In the genomic region with DNA sequence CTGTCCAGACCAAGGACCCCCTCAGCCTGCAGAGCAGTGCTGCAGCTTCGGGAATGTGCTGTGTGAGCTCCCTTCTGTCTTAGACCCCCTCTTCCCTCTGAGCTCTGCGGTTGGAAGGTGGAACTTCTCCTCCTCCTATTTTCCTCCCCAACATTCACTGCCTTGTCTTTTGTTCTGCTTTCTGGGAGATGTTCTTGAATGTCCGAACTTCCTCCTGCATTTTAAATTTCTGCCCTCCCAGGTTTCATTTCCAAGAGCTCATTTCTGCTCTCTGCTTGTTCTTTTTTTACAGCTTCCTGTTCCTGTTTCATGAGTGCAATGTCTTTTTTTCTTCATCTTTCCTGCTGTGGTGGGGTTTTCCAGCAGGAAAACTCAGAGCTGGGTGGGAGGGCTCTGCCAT, we compare ENCODE assay signal across 27 cellular contexts. TPM values are rescaled to one million over a fixed set of nuclear protein-coding genes. Genes with fewer than 3 reads are reported as not detected.
DNase-seq lines count a peak whose midpoint lies in the region; ATAC-seq, FAIRE-seq and TF ChIP-seq lines count a peak whose summit lies in the region.
"Had no signal": no experiment of that assay in that cellular context is flagged by ENCODE, and none has a peak within 500 bp of the region (broad histone marks: within the 10 kb centered on the region; RNA-seq: fewer than 3 reads in every experiment).

No MANE protein-coding gene starts in this region.

- H3K27ac ChIP-seq in lower lobe of right lung, result peak overlapping the region; percentile 19
- H3K27ac ChIP-seq: prostate gland, SJCRH30, thoracic aorta had no signal

- no peak for FAIRE-seq in HTR-8/SVneo (lab: Jason Lieb, UNC)
- FAIRE-seq: frontal cortex, H1 had no signal

- H3K36me3 Mint-ChIP-seq in glutamatergic neuron (ENCODE audit: unreplicated experiment), result peaks cover 8% of the 10 kb centered on the region
- H3K36me3 Mint-ChIP-seq: activated naive CD4-positive, alpha-beta T cell treated with anti-CD3 and anti-CD28 coated beads, Interleukin-2, amount 10 ng/mL, durations not matched to agents 7 days and 5 days had no signal

- H3K27me3 Mint-ChIP-seq in glutamatergic neuron (ENCODE audit: unreplicated experiment), result peaks cover 5% of the 10 kb centered on the region

- no peak overlapping the region for H3K27ac Mint-ChIP-seq in glutamatergic neuron (ENCODE audit: unreplicated experiment)
- H3K27ac Mint-ChIP-seq: activated naive CD4-positive, alpha-beta T cell treated with anti-CD3 and anti-CD28 coated beads, Interleukin-2, amount 10 ng/mL, durations not matched to agents 7 days and 5 days; CD4-positive, alpha-beta memory T cell; nephron; stimulated activated memory B cell treated with anti-CD40 and anti-IgM and Interleukin-4, amounts not matched to agents 10 μg/mL and 1 μg/mL and 100 μg/mL, for 72 hours had no signal

- DNase-seq in CD1c-positive myeloid dendritic cell (ENCODE audit: extremely low spot score) (peak; percentile 83), KBM-7 (peak; percentile 90), SIG-M5 (lab: John Stamatoyannopoulos, UW) (peak; percentile 36), lower lobe of right lung (peak; percentile 14), glutamatergic neuron (no peak), HTR-8/SVneo (ENCODE audit: insufficient read length, low spot score) (no peak), mucosa of descending colon (no peak)
- DNase-seq in stimulated activated CD4-positive, alpha-beta T cell treated with anti-CD3 and anti-CD28 coated beads, Interleukin-1b, Interleukin-23, amount 100 ng/mL, for 48 hours, result no peak
- DNase-seq: activated CD4-positive, CD25-positive, alpha-beta regulatory T cell; activated naive CD4-positive, alpha-beta T cell treated with anti-CD3 and anti-CD28 coated beads, Interleukin-2, amount 10 ng/mL, durations not matched to agents 7 days and 5 days; activated T-cell treated with anti-CD3 and anti-CD28 coated beads, Interleukin-2, amount 50 U/mL, for 4 hours; anterior cingulate cortex; CD4-positive, alpha-beta memory T cell; kidney glomerular epithelial cell; NCI-H146; NCI-H2171 treated with DMSO at 0.1 percent for 48 hours; NCI-H69; PC-3; SJCRH30 had no signal

- TF ChIP-seq CTCF in lower lobe of right lung (IDR thresholded peaks at IDR 0.05) (no peak), glutamatergic neuron (IDR thresholded peaks at IDR 0.05; ENCODE audit: partially characterized antibody, unreplicated experiment) (no peak), mucosa of descending colon (IDR thresholded peaks at IDR 0.05) (no peak)

- H3K9me3 Mint-ChIP-seq in glutamatergic neuron (ENCODE audit: unreplicated experiment), result peaks cover 7% of the 10 kb centered on the region

- H3K36me3 ChIP-seq in lower lobe of right lung (no peaks in the 10 kb centered on the region), mucosa of descending colon (ENCODE audit: low read depth) (no peaks in the 10 kb centered on the region)
- H3K36me3 ChIP-seq: prostate gland, SJCRH30, thoracic aorta had no signal

- H3K9me3 ChIP-seq in lower lobe of right lung (no peaks in the 10 kb centered on the region), mucosa of descending colon (peaks cover 6% of the 10 kb centered on the region)
- H3K9me3 ChIP-seq: prostate gland, SJCRH30, thoracic aorta had no signal

- intact Hi-C loops in lower lobe of right lung (cut with DNase I), result no loop called here
- intact Hi-C loops in mucosa of descending colon (cut with DNase I, micrococcal nuclease), result no loop called here

- ATAC-seq in lower lobe of right lung, result peak in 1 of 2 donors; percentile 10
- no peak for ATAC-seq in mucosa of descending colon
- ATAC-seq: activated T-cell treated with anti-CD3 and anti-CD28 coated beads, Interleukin-2, amount 50 U/mL, for 4 hours; esophagus mucosa; PC-3; stimulated activated memory B cell treated with anti-CD40 and anti-IgM and Interleukin-4, amounts not matched to agents 10 μg/mL and 1 μg/mL and 100 μg/mL, for 72 hours had no signal

- H3K4me1 ChIP-seq in lower lobe of right lung (peaks cover 15% of the 10 kb centered on the region), mucosa of descending colon (ENCODE audit: low read depth) (peaks cover 2% of the 10 kb centered on the region)
- H3K4me1 ChIP-seq: prostate gland, SJCRH30 had no signal

- H3K4me3 ChIP-seq in lower lobe of right lung, result no peak overlapping the region
- H3K4me3 ChIP-seq in mucosa of descending colon, result no peak overlapping the region
- H3K4me3 ChIP-seq: prostate gland, SJCRH30, thoracic aorta had no signal

- no peak overlapping the region for H3K4me3 Mint-ChIP-seq in glutamatergic neuron (ENCODE audit: unreplicated experiment)
- H3K4me3 Mint-ChIP-seq: activated naive CD4-positive, alpha-beta T cell treated with anti-CD3 and anti-CD28 coated beads, Interleukin-2, amount 10 ng/mL, durations not matched to agents 7 days and 5 days; activated T-cell treated with anti-CD3 and anti-CD28 coated beads, Interleukin-2, amount 50 U/mL, for 4 hours; CD4-positive, alpha-beta memory T cell; central memory CD8-positive, alpha-beta T cell; nephron; stimulated activated memory B cell treated with anti-CD40 and anti-IgM and Interleukin-4, amounts not matched to agents 10 μg/mL and 1 μg/mL and 100 μg/mL, for 72 hours had no signal

- H3K27me3 ChIP-seq in lower lobe of right lung (ENCODE audit: low read depth), result no peaks in the 10 kb centered on the region

- H3K4me1 Mint-ChIP-seq in glutamatergic neuron (ENCODE audit: low read depth, unreplicated experiment), result no peaks in the 10 kb centered on the region
- H3K4me1 Mint-ChIP-seq: nephron had no signal

- in situ Hi-C loops in KBM-7 (cut with MboI; ENCODE audit: low pct_unique_long_range_greater_than_20kb, low sequenced_read_pairs), result loop anchor here (25.0 kb wide), 2 partner anchors 119 to 519 kb away; a partner anchor contains a TSS

RNA-seq across cellular contexts. Expression of a gene that starts 29.3 kb away (rescaled TPM):
- total RNA-seq in lower lobe of right lung (13.6 TPM), glutamatergic neuron (ENCODE audit: unreplicated experiment) (26.2 TPM), mucosa of descending colon (10 to 100 TPM; 15.9 to 16.3 (median 16.3) TPM)

RNA-seq across cellular contexts. Expression of a gene that starts 42.6 kb away (rescaled TPM):
- 154 TPM for total RNA-seq in lower lobe of right lung
- 32.7 TPM for total RNA-seq in glutamatergic neuron (ENCODE audit: unreplicated experiment)
- total RNA-seq in mucosa of descending colon, result 10 to 100 TPM; 36.2 to 64.5 (median 56.8) TPM

RNA-seq across cellular contexts. Expression of a gene that starts 46.3 kb away (rescaled TPM):
- total RNA-seq in lower lobe of right lung (83.3 TPM), glutamatergic neuron (ENCODE audit: unreplicated experiment) (12.6 TPM), mucosa of descending colon (100 to 1,000 TPM in 1 of 3 donors, 10 to 100 TPM in 2; 77.7 to 120 (median 97.7) TPM)

Comparison
In these comparisons a context has a peak if more than half of its experiments do, and no peak if none do; other contexts are left out.
1. DNase-seq: peak in CD1c-positive myeloid dendritic cell (single experiment), KBM-7 (single experiment), SIG-M5 (single experiment) and lower lobe of right lung (single experiment); none in glutamatergic neuron (single experiment), HTR-8/SVneo (single experiment), stimulated activated CD4-positive, alpha-beta T cell treated with anti-CD3 and anti-CD28 coated beads, Interleukin-1b, Interleukin-23, amount 100 ng/mL, for 48 hours (single experiment) and mucosa of descending colon (0 of 3).